In genomic region chr1:82287556-82287955, GRCh38 we compare ENCODE assay signal across 6 cellular contexts.
"Had no signal": no experiment of that assay in that cellular context is flagged by ENCODE, and none has a peak within 500 bp of the region (broad histone marks: within the 10 kb centered on the region; RNA-seq: fewer than 3 reads in every experiment).

No MANE protein-coding gene starts in this region.

- ATAC-seq: HepG2, K562 had no signal

- H3K4me3 ChIP-seq: K562 had no signal

- DNase-seq: IMR-90, KBM-7, KG1 had no signal

- H3K27ac ChIP-seq: HL-60 had no signal
